ENCODE assay signal across 14 cellular contexts in genomic region chr1:27879374-27880082, GRCh38. TPM values are rescaled to one million over a fixed set of nuclear protein-coding genes. Genes with fewer than 3 reads are reported as not detected.
A peak's percentile ranks its signal among the peaks of the same experiment; 100 is the strongest.
DNase-seq lines count a peak whose midpoint lies in the region; ATAC-seq, FAIRE-seq and TF ChIP-seq lines count a peak whose summit lies in the region.
"Had no signal": no experiment of that assay in that cellular context is flagged by ENCODE, and none has a peak within 500 bp of the region (broad histone marks: within the 10 kb centered on the region; RNA-seq: fewer than 3 reads in every experiment).

No MANE protein-coding gene starts in this region.

- ATAC-seq in HG02571 (IDR thresholded peaks at IDR 0.05; ENCODE audit: unreplicated experiment) (no peak), GM19397 (IDR thresholded peaks at IDR 0.05; ENCODE audit: unreplicated experiment) (no peak)

- peaks cover 0 to 1% (median 0%) of the 10 kb centered on the region in 7 donors for H3K9me3 Mint-ChIP-seq in CD14-positive monocyte
- H3K9me3 Mint-ChIP-seq in immature natural killer cell = no peaks in the 10 kb centered on the region
- H3K9me3 Mint-ChIP-seq: activated naive CD8-positive, alpha-beta T cell treated with anti-CD3 and anti-CD28 coated beads, Interleukin-2, amount 10 ng/mL, durations not matched to agents 7 days and 5 days had no signal

- peak; percentile 27 for TF ChIP-seq POLR2A in GM18526 (IDR thresholded peaks at IDR 0.05; ENCODE audit: extremely low read depth, insufficient read length)

- H3K4me1 Mint-ChIP-seq in CD14-positive monocyte = peaks cover 87% of the 10 kb centered on the region
- peaks cover 61 to 68% of the 10 kb centered on the region in 2 donors for H3K4me1 Mint-ChIP-seq in immature natural killer cell

- peak overlapping the region in 1 of 2 donors; percentile 31 for H3K4me3 Mint-ChIP-seq in CD14-positive monocyte
- peak overlapping the region in 1 of 5 donors; percentile 2 for H3K4me3 Mint-ChIP-seq in immature natural killer cell
- H3K4me3 Mint-ChIP-seq: activated naive CD8-positive, alpha-beta T cell treated with anti-CD3 and anti-CD28 coated beads, Interleukin-2, amount 10 ng/mL, durations not matched to agents 7 days and 5 days had no signal

- TF ChIP-seq CTCF in CD14-positive monocyte (IDR thresholded peaks at IDR 0.05) = no peak

- FAIRE-seq in urothelium cell line (lab: Jason Lieb, UNC) = no peak

- intact Hi-C loops in CD14-positive monocyte (cut with micrococcal nuclease) = no loop called here

- H3K27ac Mint-ChIP-seq in CD14-positive monocyte (peak overlapping the region; percentile 84 to 99 (median 93)), immature natural killer cell (peak overlapping the region in 4 of 6 donors; percentile 52 to 95 (median 81))
- H3K27ac Mint-ChIP-seq: activated naive CD8-positive, alpha-beta T cell treated with anti-CD3 and anti-CD28 coated beads, Interleukin-2, amount 10 ng/mL, durations not matched to agents 7 days and 5 days had no signal

- no peak for DNase-seq in CD14-positive monocyte (ENCODE audit: low spot score)
- no peak for DNase-seq in immature natural killer cell
- no peak for DNase-seq in urothelium cell line (ENCODE audit: low spot score)
- DNase-seq: activated naive CD8-positive, alpha-beta T cell treated with anti-CD3 and anti-CD28 coated beads, Interleukin-2, amount 10 ng/mL, durations not matched to agents 7 days and 5 days; DND-41; left ventricle myocardium inferior; NCI-H1417; NCI-H345; stimulated activated CD4-positive, alpha-beta T cell treated with anti-CD3 and anti-CD28 coated beads, Interleukin-2, amount 100 ng/mL, for 48 hours; trophoblast cell; WERI-Rb-1 had no signal

- H3K36me3 Mint-ChIP-seq in CD14-positive monocyte (peaks cover 83 to 95% of the 10 kb centered on the region in 2 donors), immature natural killer cell (peaks cover 28 to 34% (median 28%) of the 10 kb centered on the region in 3 donors)

- H3K27me3 Mint-ChIP-seq in CD14-positive monocyte (ENCODE audit: low read depth in 3 of 3) = peaks cover 0 to 4% (median 1%) of the 10 kb centered on the region in 3 donors
- H3K27me3 Mint-ChIP-seq in immature natural killer cell (ENCODE audit: low read depth in 3 of 3) = peaks cover 5 to 22% (median 12%) of the 10 kb centered on the region in 3 donors
- H3K27me3 Mint-ChIP-seq: activated naive CD8-positive, alpha-beta T cell treated with anti-CD3 and anti-CD28 coated beads, Interleukin-2, amount 10 ng/mL, durations not matched to agents 7 days and 5 days had no signal

RNA-seq across cellular contexts. Expression of gene THEMIS2, which starts 7.2 kb away (rescaled TPM):
- 100 to 1,000 TPM; 306 to 344 TPM for polyA plus RNA-seq in CD14-positive monocyte
- polyA plus RNA-seq in immature natural killer cell = 100 to 1,000 TPM in 2 of 3 donors, 10 to 100 TPM in 1; 93.2 to 146 (median 101) TPM

RNA-seq across cellular contexts. Expression of gene RPA2, which starts 34.8 kb away (rescaled TPM):
- polyA plus RNA-seq in CD14-positive monocyte (100 to 1,000 TPM in 1 of 2 donors, 10 to 100 TPM in 1; 67.3 to 106 TPM), immature natural killer cell (100 to 1,000 TPM; 258 to 407 (median 270) TPM)

RNA-seq across cellular contexts. Expression of gene PPP1R8, which starts 48.9 kb away (rescaled TPM):
- polyA plus RNA-seq in CD14-positive monocyte (10 to 100 TPM; 21.4 to 23.9 TPM), immature natural killer cell (10 to 100 TPM; 37.7 to 51.1 (median 45.1) TPM)

RNA-seq across cellular contexts. Expression of gene SMPDL3B, which starts 55.3 kb away (rescaled TPM):
- polyA plus RNA-seq in CD14-positive monocyte = under 1 TPM in 1 of 2 donors, not detected in 1; 0.13 TPM
- 1 to 10 TPM in 1 of 3 donors, under 1 TPM in 1, not detected in 1; 0.71 to 2.3 TPM for polyA plus RNA-seq in immature natural killer cell
